In the genomic region with DNA sequence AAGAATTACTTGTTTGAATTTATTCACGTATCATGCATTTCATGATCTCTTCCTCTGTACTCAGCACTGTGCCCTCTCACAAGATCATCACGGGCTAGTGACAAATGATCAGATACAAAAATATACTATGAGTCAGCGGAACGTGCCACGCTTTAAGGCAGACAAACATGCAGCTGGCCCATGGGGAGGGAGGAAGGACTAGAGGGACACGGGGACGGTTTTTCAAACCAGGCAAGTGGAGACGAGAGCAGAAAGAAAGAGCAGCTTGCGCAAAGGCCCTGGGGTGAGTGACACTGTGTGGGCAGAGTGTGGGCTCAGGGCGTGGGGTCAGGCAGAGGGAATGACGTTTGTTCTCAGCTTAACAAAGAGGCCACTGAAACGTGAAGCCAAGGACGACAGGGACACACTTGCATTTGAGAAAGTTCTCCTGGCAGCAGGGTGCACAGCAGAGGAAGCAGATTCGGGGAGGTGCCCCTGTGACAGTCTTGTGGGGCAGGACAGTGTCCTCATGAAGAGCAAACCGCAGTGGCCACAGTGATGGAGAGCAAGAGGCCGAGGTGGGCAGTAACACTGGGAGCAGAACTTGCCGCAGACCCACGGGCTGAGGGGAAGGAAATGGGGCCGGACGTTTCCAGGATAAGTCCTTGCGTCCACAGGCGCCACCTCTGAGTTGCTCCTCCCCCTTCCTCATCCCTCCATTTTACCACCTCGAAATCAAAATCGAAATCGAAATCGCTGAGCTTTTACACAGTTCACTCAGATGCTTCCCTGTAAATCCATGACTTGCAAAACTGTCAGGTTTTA, we compare ENCODE assay signal across 12 cellular contexts. TPM values are rescaled to one million over a fixed set of nuclear protein-coding genes. Genes with fewer than 3 reads are reported as not detected.
DNase-seq lines count a peak whose midpoint lies in the region; ATAC-seq and TF ChIP-seq lines count a peak whose summit lies in the region.
"Had no signal": no experiment of that assay in that cellular context is flagged by ENCODE, and none has a peak within 500 bp of the region (broad histone marks: within the 10 kb centered on the region; RNA-seq: fewer than 3 reads in every experiment).

No MANE protein-coding gene starts in this region.

- WGBS in tibial nerve, 2 donors: 58 to 60% methylated on average over 26 of the region's 26 CpGs
- WGBS in prostate gland: 85% methylated on average over 26 of the region's 26 CpGs

- intact Hi-C loops in left cardiac atrium (cut with DNase I) (no loop called here), prostate gland (cut with DNase I) (no loop called here)

- peaks cover 5% of the 10 kb centered on the region for H3K27me3 ChIP-seq in SJCRH30
- H3K27me3 ChIP-seq in tibial nerve: no peaks in the 10 kb centered on the region
- no peaks in the 10 kb centered on the region for H3K27me3 ChIP-seq in prostate gland (replicated peaks; ENCODE audit: insufficient read depth)
- H3K27me3 ChIP-seq: MG63 had no signal

- TF ChIP-seq EP300 in tibial nerve (IDR thresholded peaks at IDR 0.05): peak; percentile 21 to 75

- DNase-seq in DMS53 (lab: John Stamatoyannopoulos, UW) (peak; percentile 18), DMS53 treated with DMSO at 0.1 percent for 48 hours (lab: John Stamatoyannopoulos, UW; ENCODE audit: unreplicated experiment) (no peak), SJCRH30 (peak; percentile 46 to 57), left cardiac atrium (no peak), tibial nerve (ENCODE audit: low spot score in 2 of 2) (peak in 1 of 2 donors; percentile 67), DMS114 treated with DMSO at 0.1 percent for 48 hours (lab: John Stamatoyannopoulos, UW; ENCODE audit: unreplicated experiment) (no peak), prostate gland (ENCODE audit: low spot score) (no peak), cerebellar nuclear complex (lab: John Stamatoyannopoulos, UW) (no peak)
- DNase-seq: MG63; stimulated activated CD4-positive, alpha-beta T cell treated with anti-CD3 and anti-CD28 coated beads, Interleukin-4, amount 100 ng/mL, for 24 hours had no signal

- H3K9me3 ChIP-seq in SJCRH30 (replicated peaks): no peaks in the 10 kb centered on the region
- H3K9me3 ChIP-seq in tibial nerve: no peaks in the 10 kb centered on the region
- no peaks in the 10 kb centered on the region for H3K9me3 ChIP-seq in prostate gland
- H3K9me3 ChIP-seq: MG63, thoracic aorta had no signal

- H3K4me1 ChIP-seq in SJCRH30 (no peaks in the 10 kb centered on the region; the same call in 1 of the 2 replicates), tibial nerve (peaks cover 0 to 17% (median 4%) of the 10 kb centered on the region in 4 donors), prostate gland (replicated peaks) (peaks cover 1% of the 10 kb centered on the region)

- TF ChIP-seq CTCF in tibial nerve (IDR thresholded peaks at IDR 0.05): no peak
- TF ChIP-seq CTCF in prostate gland (IDR thresholded peaks at IDR 0.05): no peak

- peak; percentile 67 to 78 for ATAC-seq in left cardiac atrium

- TF ChIP-seq POLR2A in tibial nerve (IDR thresholded peaks at IDR 0.05) (no peak), prostate gland (IDR thresholded peaks at IDR 0.05) (no peak)

- H3K4me3 ChIP-seq in SJCRH30 (no peak overlapping the region), tibial nerve (no peak overlapping the region), prostate gland (no peak overlapping the region)
- H3K4me3 ChIP-seq: MG63, thoracic aorta had no signal

- H3K36me3 ChIP-seq in SJCRH30 (no peaks in the 10 kb centered on the region), tibial nerve (no peaks in the 10 kb centered on the region), prostate gland (no peaks in the 10 kb centered on the region)
- H3K36me3 ChIP-seq: MG63, thoracic aorta had no signal

- H3K27ac ChIP-seq in SJCRH30 (no peak overlapping the region), tibial nerve (no peak overlapping the region), prostate gland (no peak overlapping the region)
- H3K27ac ChIP-seq: 22Rv1, thoracic aorta had no signal

RNA-seq across cellular contexts. Expression of gene RPS6KA2, which starts 6.9 kb away (rescaled TPM):
- 4.2 and 6.3 TPM in 2 replicates for total RNA-seq in SJCRH30 (2014; rRNA removed; shearing (Covaris generic))
- total RNA-seq in left cardiac atrium: 10 to 100 TPM; 59.6 to 95.7 TPM
- total RNA-seq in tibial nerve: 100 to 1,000 TPM in 2 of 4 donors, 10 to 100 TPM in 2; 89.6 to 153 (median 103) TPM
- total RNA-seq in prostate gland: 10 to 100 TPM; 32.2 to 44.3 TPM

RNA-seq across cellular contexts. Expression of gene RAMACL, which starts 47.5 kb away (rescaled TPM):
- total RNA-seq in SJCRH30 (2014; rRNA removed; shearing (Covaris generic)): 0.12 and 0.15 TPM in 2 replicates
- 1 to 10 TPM in 1 of 2 donors, under 1 TPM in 1; 0.71 to 1.6 TPM for total RNA-seq in left cardiac atrium
- 10 to 100 TPM in 1 of 4 donors, 1 to 10 TPM in 3; 8.2 to 10.8 (median 9.1) TPM for total RNA-seq in tibial nerve
- total RNA-seq in prostate gland: 1 to 10 TPM in 1 of 2 donors, under 1 TPM in 1; 0.68 to 1.1 TPM

Comparison
In these comparisons a context has a peak if more than half of its experiments do, and no peak if none do; other contexts are left out.
1. DNase-seq: peak in DMS53 (single experiment) and SJCRH30 (2 of 2); none in DMS53 treated with DMSO at 0.1 percent for 48 hours (single experiment), left cardiac atrium (single experiment), DMS114 treated with DMSO at 0.1 percent for 48 hours (single experiment), prostate gland (single experiment) and cerebellar nuclear complex (0 of 2).